Comparison of ENCODE assay signal across 23 cellular contexts in the genomic region with DNA sequence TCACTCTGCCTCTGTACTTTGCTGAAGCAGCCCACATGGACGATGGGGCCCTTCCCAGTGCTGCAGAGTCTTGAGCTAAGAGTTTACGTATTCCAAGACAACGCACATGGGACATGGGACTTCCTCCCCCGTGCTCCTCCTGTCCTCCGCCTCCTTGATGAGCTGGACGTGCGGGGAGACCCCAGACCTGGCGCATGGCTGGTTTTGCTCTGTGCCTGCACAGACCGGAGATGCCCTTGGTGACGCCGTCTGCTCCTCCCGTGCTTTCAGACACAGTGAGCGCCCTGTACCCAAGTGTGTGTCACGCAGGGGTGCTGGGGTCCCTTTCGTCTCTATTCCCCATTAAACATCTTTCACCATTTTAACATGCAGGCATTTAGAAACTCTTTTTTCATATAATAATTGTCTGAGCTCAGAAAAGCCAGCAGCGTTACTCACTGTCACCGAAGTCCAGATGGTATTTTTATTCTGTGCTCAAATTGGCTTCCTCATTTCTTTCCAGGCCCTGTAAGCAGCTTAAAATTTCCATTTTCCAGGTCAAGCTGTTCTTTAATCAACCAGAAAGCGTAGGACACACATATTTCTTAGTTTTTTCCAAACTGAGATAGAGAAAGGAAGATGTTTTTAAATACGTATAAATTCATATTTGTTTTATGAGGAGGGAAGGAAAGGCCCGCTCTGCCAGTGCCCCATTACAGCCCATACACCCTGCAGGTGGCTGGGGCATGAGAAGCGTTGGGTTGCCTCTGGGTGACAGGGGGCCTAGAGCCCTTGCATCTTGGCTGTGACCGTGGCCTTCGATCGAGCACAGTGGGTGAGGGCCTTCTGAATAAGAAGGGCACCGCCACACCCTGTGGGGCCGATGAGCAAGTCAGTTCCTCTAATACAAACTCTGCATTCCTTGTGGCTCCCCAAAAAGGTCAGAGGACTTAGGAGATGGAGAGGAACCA. TPM values are rescaled to one million over a fixed set of nuclear protein-coding genes. Genes with fewer than 3 reads are reported as not detected.
DNase-seq lines count a peak whose midpoint lies in the region; ATAC-seq, FAIRE-seq and TF ChIP-seq lines count a peak whose summit lies in the region.
"Had no signal": no experiment of that assay in that cellular context is flagged by ENCODE, and none has a peak within 500 bp of the region (broad histone marks: within the 10 kb centered on the region; RNA-seq: fewer than 3 reads in every experiment).

No MANE protein-coding gene starts in this region.

- no peak for FAIRE-seq in RCC 7860 (lab: Jason Lieb, UNC)
- FAIRE-seq: frontal cortex, TTC549 had no signal

- no peak overlapping the region for H3K9ac ChIP-seq in DND-41 (ENCODE audit: low read depth, low read length)
- H3K9ac ChIP-seq: BLaER1 treated with 17β-estradiol and CSF1 and Interleukin-3, amounts not matched to agents 10 nM and 100 nM; SK-N-SH had no signal

- DNase-seq in DND-41 (no peak), NCI-H1694 (lab: John Stamatoyannopoulos, UW) (peak; percentile 70), cerebellar cortex (ENCODE audit: low spot score) (peak; percentile 29), posterior vena cava (ENCODE audit: low spot score) (peak; percentile 40), GM19238 (ENCODE audit: insufficient read length, low spot score) (no peak), RCC 7860 (ENCODE audit: low spot score) (no peak)
- DNase-seq: activated naive CD4-positive, alpha-beta T cell; brain microvascular endothelial cell; DMS79; NCI-H1105 treated with DMSO at 0.1 percent for 48 hours; NCI-H226; PC-3; SK-N-SH; stimulated activated naive CD4-positive, alpha-beta T cell treated with Interleukin-2 at 50 U/mL for 16 hours had no signal

- H2AFZ ChIP-seq in DND-41 (ENCODE audit: low read depth, low read length): no peak overlapping the region

- intact Hi-C loops in posterior vena cava (cut with DNase I): no loop called here

- ATAC-seq in DND-41 (ENCODE audit: insufficient read depth, low read depth) (peak; percentile 38; the same call in 2 of the 3 replicates), GM21576 (IDR thresholded peaks at IDR 0.05; ENCODE audit: unreplicated experiment) (no peak)
- ATAC-seq: HepG2, PC-3 had no signal

- no peaks in the 10 kb centered on the region for H3K4me1 ChIP-seq in DND-41 (ENCODE audit: insufficient read depth, low read length)
- H3K4me1 ChIP-seq: HAP-1 had no signal

- H3K4me2 ChIP-seq in DND-41 (ENCODE audit: insufficient read depth, low read length): no peak overlapping the region
- H3K4me2 ChIP-seq: BLaER1 treated with 17β-estradiol and CSF1 and Interleukin-3, amounts not matched to agents 10 nM and 100 nM; SK-N-SH; smooth muscle cell had no signal

- no peak overlapping the region for H3K27ac ChIP-seq in DND-41 (ENCODE audit: low read length)
- H3K27ac ChIP-seq: BLaER1 treated with 17β-estradiol and CSF1 and Interleukin-3, amounts not matched to agents 10 nM and 100 nM; brain microvascular endothelial cell; neutrophil had no signal

- no peaks in the 10 kb centered on the region for H3K9me3 ChIP-seq in DND-41 (ENCODE audit: insufficient read depth, low read length, severe bottlenecking)
- H3K9me3 ChIP-seq: BLaER1 treated with 17β-estradiol and CSF1 and Interleukin-3, amounts not matched to agents 10 nM and 100 nM; HAP-1; neutrophil; SK-N-SH had no signal

- no peaks in the 10 kb centered on the region; the same call in 1 of the 2 replicates for H4K20me1 ChIP-seq in DND-41 (ENCODE audit: insufficient read depth, low read length)
- H4K20me1 ChIP-seq: BLaER1 treated with 17β-estradiol and CSF1 and Interleukin-3, amounts not matched to agents 10 nM and 100 nM had no signal

- no peaks in the 10 kb centered on the region for H3K27me3 ChIP-seq in DND-41 (ENCODE audit: insufficient read depth, low read length, poor library complexity)
- H3K27me3 ChIP-seq: BLaER1 treated with 17β-estradiol and CSF1 and Interleukin-3, amounts not matched to agents 10 nM and 100 nM; brain microvascular endothelial cell; neutrophil had no signal

- H3K36me3 ChIP-seq in DND-41 (ENCODE audit: insufficient read depth, low read length): no peaks in the 10 kb centered on the region
- H3K36me3 ChIP-seq: BLaER1 treated with 17β-estradiol and CSF1 and Interleukin-3, amounts not matched to agents 10 nM and 100 nM; brain microvascular endothelial cell; HAP-1; neutrophil had no signal

- TF ChIP-seq CTCF in DND-41 (IDR thresholded peaks at IDR 0.05; ENCODE audit: borderline replicate concordance, extremely low read depth, low read length, poor library complexity, severe bottlenecking): no peak

- H3K79me2 ChIP-seq in DND-41 (ENCODE audit: insufficient read depth, low read length): no peaks in the 10 kb centered on the region

- H3K4me3 ChIP-seq in DND-41 (ENCODE audit: low read depth in 1 of 2, low read length in 2 of 2): no peak overlapping the region
- H3K4me3 ChIP-seq: BLaER1 treated with 17β-estradiol and CSF1 and Interleukin-3, amounts not matched to agents 10 nM and 100 nM; HAP-1; smooth muscle cell had no signal

RNA-seq across cellular contexts. Expression of a gene that starts 17.9 kb away (rescaled TPM):
- total RNA-seq in posterior vena cava: 10 to 100 TPM; 12.6 to 25.6 TPM

RNA-seq across cellular contexts. Expression of a gene that starts 43.0 kb away (rescaled TPM):
- total RNA-seq in posterior vena cava: not detected
- total RNA-seq: frontal cortex, HepG2, PC-3, smooth muscle cell, urinary bladder had no signal

Comparison
In these comparisons a context has a peak if more than half of its experiments do, and no peak if none do; other contexts are left out.
1. DNase-seq: peak in NCI-H1694 (single experiment), cerebellar cortex (single experiment) and posterior vena cava (single experiment); none in DND-41 (single experiment), GM19238 (single experiment) and RCC 7860 (single experiment).